1 cellular context compared by ENCODE assay signal in genomic region chr6:37783025-37783825, GRCh38.
TF ChIP-seq lines count a peak whose summit lies in the region.

No MANE protein-coding gene starts in this region.

TF ChIP-seq in H1, 55 proteins besides CTCF, POLR2A, EP300 and RAD21 (continued from another document):
- 0 out of 2 replicates have a peak, but pooled peaks have one; percentile 27 for TF ChIP-seq TBP (IDR thresholded peaks at IDR 0.05; ENCODE audit: low read depth, low read length)
